In genomic region chr1:160438320-160438918, GRCh38 we compare ENCODE assay signal across 10 cellular contexts. TPM values are rescaled to one million over a fixed set of nuclear protein-coding genes. Genes with fewer than 3 reads are reported as not detected.
DNase-seq lines count a peak whose midpoint lies in the region; TF ChIP-seq lines count a peak whose summit lies in the region.
"Had no signal": no experiment of that assay in that cellular context is flagged by ENCODE, and none has a peak within 500 bp of the region (broad histone marks: within the 10 kb centered on the region; RNA-seq: fewer than 3 reads in every experiment).

No MANE protein-coding gene starts in this region.

- WGBS in urinary bladder = 79% methylated on average over 4 of the region's 4 CpGs

- H3K27me3 Mint-ChIP-seq in immature natural killer cell (ENCODE audit: low read depth in 3 of 3) = no peaks in the 10 kb centered on the region

- no peaks in the 10 kb centered on the region for H3K36me3 Mint-ChIP-seq in immature natural killer cell

- intact Hi-C loops in left ventricle myocardium inferior (cut with micrococcal nuclease) = no loop called here
- intact Hi-C loops in cardiac septum (cut with DNase I) = no loop called here

- no peaks in the 10 kb centered on the region for H3K36me3 ChIP-seq in left ventricle myocardium inferior
- no peaks in the 10 kb centered on the region for H3K36me3 ChIP-seq in urinary bladder (ENCODE audit: insufficient read depth)

- peaks cover 39% of the 10 kb centered on the region in 2 donors for H3K4me1 Mint-ChIP-seq in immature natural killer cell

- H3K27me3 ChIP-seq in left ventricle myocardium inferior (ENCODE audit: low read depth) = no peaks in the 10 kb centered on the region

- H3K4me3 Mint-ChIP-seq in immature natural killer cell = peak overlapping the region; percentile 66 to 90 (median 82)

- no peaks in the 10 kb centered on the region for H3K9me3 Mint-ChIP-seq in immature natural killer cell

- DNase-seq in left ventricle myocardium inferior (no peak), cardiac septum (ENCODE audit: low spot score) (no peak), SK-MEL-5 (ENCODE audit: low read depth, low spot score) (peak; percentile 11), immature natural killer cell (no peak), NCI-H187 (lab: John Stamatoyannopoulos, UW) (no peak), kidney glomerular epithelial cell (lab: John Stamatoyannopoulos, UW) (no peak)
- no peak for DNase-seq in stimulated activated CD4-positive, alpha-beta T cell treated with anti-CD3 and anti-CD28 coated beads, Interleukin-1b, Interleukin-23, amount 100 ng/mL, for 48 hours
- DNase-seq: activated CD8-positive, alpha-beta memory T cell treated with anti-CD3 and anti-CD28 coated beads for 24 hours; NCI-H1417 treated with DMSO at 0.1 percent for 48 hours had no signal

- in situ Hi-C loops in SK-MEL-5 (cut with HindIII; ENCODE audit: low pct_unique_long_range_greater_than_20kb, low sequenced_read_pairs) = no loop called here

- H3K27ac Mint-ChIP-seq in immature natural killer cell = peak overlapping the region; percentile 92 to 99 (median 97)

- no peaks in the 10 kb centered on the region for H3K9me3 ChIP-seq in left ventricle myocardium inferior (replicated peaks)

- H3K4me3 ChIP-seq in left ventricle myocardium inferior (peak overlapping the region; percentile 39), urinary bladder (ENCODE audit: low read depth, low read length) (no peak overlapping the region)

- no peak for TF ChIP-seq CTCF in left ventricle myocardium inferior (IDR thresholded peaks at IDR 0.05; ENCODE audit: borderline replicate concordance)

- H3K4me1 ChIP-seq in left ventricle myocardium inferior (no peaks in the 10 kb centered on the region), urinary bladder (ENCODE audit: insufficient read depth) (no peaks in the 10 kb centered on the region)

- H3K27ac ChIP-seq in left ventricle myocardium inferior (replicated peaks) (peak overlapping the region; percentile 33), urinary bladder (ENCODE audit: low read depth) (peak overlapping the region; percentile 10)

RNA-seq across cellular contexts. Expression of gene VANGL2, which starts 38.1 kb away (rescaled TPM):
- total RNA-seq in left ventricle myocardium inferior (2.1 TPM), cardiac septum (1.4 TPM), urinary bladder (4.1 TPM)
- 1.8 and 2.0 TPM in 2 replicates for total RNA-seq in SK-MEL-5 (2014; rRNA removed; shearing (Covaris generic))
- polyA plus RNA-seq in SK-MEL-5 (2015; cell fraction: cytosol; rRNA removed) = 7.3 and 8.9 TPM in 2 replicates
- polyA plus RNA-seq in SK-MEL-5 (2015; cell fraction: nucleus; rRNA removed) = 8.5 and 10.9 TPM in 2 replicates
- polyA plus RNA-seq in immature natural killer cell (not detected), urinary bladder (7.6 TPM)
